8 cellular contexts compared by ENCODE assay signal in the genomic region with DNA sequence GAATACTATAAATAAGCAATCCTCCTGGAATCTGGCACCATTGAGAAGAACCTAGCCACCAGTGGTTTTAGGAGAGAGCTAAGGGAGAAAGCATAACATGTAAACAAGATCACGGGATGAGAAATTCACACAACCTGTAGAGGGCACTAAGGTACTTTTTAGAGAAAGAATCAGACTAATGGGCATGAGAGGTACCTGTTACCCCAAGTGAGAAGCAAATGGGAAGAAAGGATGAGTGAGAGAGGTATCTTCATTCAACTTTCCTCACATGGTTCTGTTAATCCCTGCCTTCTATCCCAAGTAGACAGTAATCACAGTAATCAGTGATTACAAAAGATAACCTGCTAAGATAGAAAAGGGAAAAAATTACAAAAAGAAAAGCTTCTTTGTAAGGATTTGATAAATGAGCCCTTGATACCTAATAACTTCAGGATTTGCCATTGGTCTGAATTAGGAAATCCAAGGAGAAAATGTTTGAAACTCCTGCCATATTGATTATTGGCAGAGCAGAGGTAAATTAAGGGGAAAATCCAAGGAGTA.
DNase-seq lines count a peak whose midpoint lies in the region; ATAC-seq and TF ChIP-seq lines count a peak whose summit lies in the region.

No MANE protein-coding gene starts in this region.

- intact Hi-C loops in mucosa of descending colon (cut with DNase I, micrococcal nuclease) = no loop called here

- peak; percentile 52 for ATAC-seq in GM19023 (IDR thresholded peaks at IDR 0.05; ENCODE audit: unreplicated experiment)
- peak; percentile 45 for ATAC-seq in HG03066 (IDR thresholded peaks at IDR 0.05; ENCODE audit: low read depth, unreplicated experiment)
- peak; percentile 61 for ATAC-seq in mucosa of descending colon

- DNase-seq in AG08396 (ENCODE audit: low spot score) (peak; percentile 18), NCI-H2196 treated with DMSO at 0.1 percent for 48 hours (lab: John Stamatoyannopoulos, UW; ENCODE audit: unreplicated experiment) (peak; percentile 36), chondrocyte (ENCODE audit: low spot score) (no peak), mucosa of descending colon (peak in 1 of 3 donors; percentile 32), cerebellum (ENCODE audit: low spot score) (no peak)
- DNase-seq in activated CD8-positive, alpha-beta memory T cell treated with anti-CD3 and anti-CD28 coated beads, Interleukin-2, amount 50 U/mL, for 4 hours = no peak

- H3K27ac Mint-ChIP-seq in chondrocyte (ENCODE audit: unreplicated experiment) = no peak overlapping the region

- H3K27me3 Mint-ChIP-seq in chondrocyte (ENCODE audit: low read depth) = no peaks in the 10 kb centered on the region

- no peaks in the 10 kb centered on the region for H3K9me3 Mint-ChIP-seq in chondrocyte (ENCODE audit: low read depth)

- no peak overlapping the region for H3K4me3 Mint-ChIP-seq in chondrocyte (ENCODE audit: unreplicated experiment)

- TF ChIP-seq CTCF in chondrocyte (IDR thresholded peaks at IDR 0.05) (peak; percentile 83), mucosa of descending colon (IDR thresholded peaks at IDR 0.05) (no peak)

- H3K4me3 ChIP-seq in mucosa of descending colon = no peak overlapping the region

- no peaks in the 10 kb centered on the region for H3K4me1 Mint-ChIP-seq in chondrocyte (ENCODE audit: low read depth)

- no peaks in the 10 kb centered on the region for H3K9me3 ChIP-seq in mucosa of descending colon

- H3K4me1 ChIP-seq in mucosa of descending colon (ENCODE audit: low read depth) = no peaks in the 10 kb centered on the region

- no peaks in the 10 kb centered on the region for H3K36me3 Mint-ChIP-seq in chondrocyte (ENCODE audit: low read depth)

- H3K36me3 ChIP-seq in mucosa of descending colon (ENCODE audit: low read depth) = no peaks in the 10 kb centered on the region

Comparison
In these comparisons a context has a peak if more than half of its experiments do, and no peak if none do; other contexts are left out.
1. DNase-seq: peak in AG08396 (single experiment) and NCI-H2196 treated with DMSO at 0.1 percent for 48 hours (single experiment); none in chondrocyte (single experiment), activated CD8-positive, alpha-beta memory T cell treated with anti-CD3 and anti-CD28 coated beads, Interleukin-2, amount 50 U/mL, for 4 hours (single experiment) and cerebellum (single experiment).
2. Peak in every context shown above with its lines, with median percentiles within 50 percentile points of each other: ATAC-seq.